ENCODE assay signal across 23 cellular contexts in genomic region chr4:56739104-56739777, GRCh38. TPM values are rescaled to one million over a fixed set of nuclear protein-coding genes. Genes with fewer than 3 reads are reported as not detected.
A peak's percentile ranks its signal among the peaks of the same experiment; 100 is the strongest.
DNase-seq lines count a peak whose midpoint lies in the region; ATAC-seq, FAIRE-seq and TF ChIP-seq lines count a peak whose summit lies in the region.
"Had no signal": no experiment of that assay in that cellular context is flagged by ENCODE, and none has a peak within 500 bp of the region (broad histone marks: within the 10 kb centered on the region; RNA-seq: fewer than 3 reads in every experiment).

No MANE protein-coding gene starts in this region.

- DNase-seq in SIG-M5 treated with dmso at 0.1 percent for 504 hours (lab: John Stamatoyannopoulos, UW; ENCODE audit: unreplicated experiment) (peak; percentile 23), SIG-M5 (lab: John Stamatoyannopoulos, UW) (no peak), chondrocyte (ENCODE audit: low spot score) (no peak), islet precursor cell (peak; percentile 63), kidney tubule cell (ENCODE audit: low spot score) (no peak), GM19239 (ENCODE audit: insufficient read length, low spot score) (no peak)
- DNase-seq: activated CD4-positive, alpha-beta T cell treated with anti-CD3 and anti-CD28 coated beads, Interleukin-2, amount 50 U/mL, for 48 hours; activated gamma-delta T cell treated with Interleukin-2 at 50 U/mL for 16 hours; adrenal gland; COR-L47; head of caudate nucleus; left ventricle myocardium superior; NCI-H1930; NCI-H226; stimulated activated CD4-positive, alpha-beta T cell treated with anti-CD3 and anti-CD28 coated beads, Interleukin-2, amount 100 ng/mL, for 24 hours; stimulated activated naive CD4-positive, alpha-beta T cell treated with Interleukin-2 at 50 U/mL for 16 hours; transverse colon had no signal

- no peak overlapping the region for H3K4me3 Mint-ChIP-seq in chondrocyte (ENCODE audit: unreplicated experiment)
- H3K4me3 Mint-ChIP-seq: B cell, WTC11 had no signal

- peaks cover 3% of the 10 kb centered on the region for H3K27me3 Mint-ChIP-seq in chondrocyte (ENCODE audit: low read depth)
- H3K27me3 Mint-ChIP-seq: B cell had no signal

- TF ChIP-seq CTCF in chondrocyte (IDR thresholded peaks at IDR 0.05): no peak

- FAIRE-seq in GM19239 (lab: Jason Lieb, UNC): no peak
- FAIRE-seq: RCC 7860 had no signal

- no peaks in the 10 kb centered on the region for H3K36me3 Mint-ChIP-seq in chondrocyte (ENCODE audit: low read depth)
- H3K36me3 Mint-ChIP-seq: WTC11 had no signal

- peak overlapping the region; percentile 60 for H3K27ac Mint-ChIP-seq in chondrocyte (ENCODE audit: unreplicated experiment)
- H3K27ac Mint-ChIP-seq: B cell, WTC11 had no signal

- H3K4me1 Mint-ChIP-seq in chondrocyte (ENCODE audit: low read depth): peaks cover 27% of the 10 kb centered on the region
- H3K4me1 Mint-ChIP-seq: WTC11 had no signal

- H3K9me3 Mint-ChIP-seq in chondrocyte (ENCODE audit: low read depth): peaks cover 5% of the 10 kb centered on the region

- ATAC-seq in HG02588 (IDR thresholded peaks at IDR 0.05; ENCODE audit: unreplicated experiment) (no peak), HG03135 (IDR thresholded peaks at IDR 0.05; ENCODE audit: unreplicated experiment) (no peak)
- ATAC-seq: left ventricle myocardium superior, WTC11 had no signal

RNA-seq across cellular contexts. Expression of gene HOPX, which starts 58.1 kb away (rescaled TPM):
- 2.0 to 2.7 TPM in 2 of 3 replicates, not detected in the other for total RNA-seq in chondrocyte
- total RNA-seq: Daoy had no signal

Comparison
In these comparisons a context has a peak if more than half of its experiments do, and no peak if none do; other contexts are left out.
1. DNase-seq: peak in SIG-M5 treated with dmso at 0.1 percent for 504 hours (single experiment) and islet precursor cell (single experiment); none in SIG-M5 (single experiment), chondrocyte (single experiment), kidney tubule cell (single experiment) and GM19239 (single experiment).